2 cellular contexts compared by ENCODE assay signal in genomic region chrX:121014826-121015225, GRCh38.
TF ChIP-seq lines count a peak whose summit lies in the region.

No MANE protein-coding gene starts in this region.

TF ChIP-seq in HepG2, 621 proteins besides CTCF, POLR2A, EP300 and RAD21:
- TF ChIP-seq ZNF563 (CRISPR knock-in tag; IDR thresholded peaks at IDR 0.05) (peak; percentile 54), RELA (CRISPR knock-in tag; IDR thresholded peaks at IDR 0.05) (no peak), ZBTB8A (CRISPR knock-in tag; IDR thresholded peaks at IDR 0.05; ENCODE audit: borderline replicate concordance, low read depth) (no peak), GABPB1 (CRISPR knock-in tag; IDR thresholded peaks at IDR 0.05) (no peak), THRA (CRISPR knock-in tag; IDR thresholded peaks at IDR 0.05; ENCODE audit: borderline replicate concordance) (no peak)
TF ChIP-seq in HepG2: peak in this region for 1.

TF ChIP-seq in liver, 16 proteins besides CTCF, POLR2A, EP300 and RAD21:
- TF ChIP-seq JUND (IDR thresholded peaks at IDR 0.05), result no peak
- TF ChIP-seq GABPA (IDR thresholded peaks at IDR 0.05 in 1 of 2, conservative IDR thresholded peaks at IDR 0.05 in 1 of 2), result no peak
- no peak for TF ChIP-seq RXRA (IDR thresholded peaks at IDR 0.05)
- no peak for TF ChIP-seq EGR1 (IDR thresholded peaks at IDR 0.05; ENCODE audit: low read depth in 2 of 2)
- TF ChIP-seq HNF4G (IDR thresholded peaks at IDR 0.05), result no peak
- TF ChIP-seq FOXA1 (IDR thresholded peaks at IDR 0.05), result no peak
- TF ChIP-seq ATF3 (IDR thresholded peaks at IDR 0.05), result no peak
- TF ChIP-seq ZBTB33 (IDR thresholded peaks at IDR 0.05), result no peak
- no peak for TF ChIP-seq TAF1 (conservative IDR thresholded peaks at IDR 0.05)
- no peak for TF ChIP-seq YY1 (IDR thresholded peaks at IDR 0.05)
- no peak for TF ChIP-seq REST (IDR thresholded peaks at IDR 0.05)
- TF ChIP-seq MAX (IDR thresholded peaks at IDR 0.05), result no peak
- no peak for TF ChIP-seq HNF4A (conservative IDR thresholded peaks at IDR 0.05)
- no peak for TF ChIP-seq NR2F2 (IDR thresholded peaks at IDR 0.05)
- TF ChIP-seq FOXA2 (IDR thresholded peaks at IDR 0.05), result no peak
- TF ChIP-seq SP1 (IDR thresholded peaks at IDR 0.05), result no peak
